In genomic region chr6:45174045-45174444, GRCh38 we compare ENCODE assay signal across 21 cellular contexts.
"Had no signal": no experiment of that assay in that cellular context is flagged by ENCODE, and none has a peak within 500 bp of the region (broad histone marks: within the 10 kb centered on the region; RNA-seq: fewer than 3 reads in every experiment).

No MANE protein-coding gene starts in this region.

- H3K4me3 Mint-ChIP-seq: activated naive CD4-positive, alpha-beta T cell treated with anti-CD3 and anti-CD28 coated beads for 36 hours; dendritic cell treated with granulocyte-macrophage colony-stimulating factor and Interleukin-4, amounts not matched to agents 40 ng/mL and 50 ng/mL, for 4 days; memory B cell; nephron; stimulated activated naive CD8-positive, alpha-beta T cell treated with anti-CD3 and anti-CD28 coated beads, Interleukin-15, Interleukin-2, amounts not matched to agents 100 ng/mL and 50 ng/mL, for 24 hours had no signal

- H3K27ac Mint-ChIP-seq: activated naive CD4-positive, alpha-beta T cell treated with anti-CD3 and anti-CD28 coated beads for 36 hours; activated T-helper 2 cell treated with anti-CD3 and anti-CD28 coated beads, Interferon-gamma antibody, Interleukin-2, Interleukin-4, amounts not matched to agents 10 μg/mL and 5 μg/mL and 100 μg/mL, durations not matched to agents 14 hours and 24 hours and 36 hours; dendritic cell treated with granulocyte-macrophage colony-stimulating factor and Interleukin-4, amounts not matched to agents 40 ng/mL and 50 ng/mL, for 4 days; memory B cell; nephron; stimulated activated naive CD8-positive, alpha-beta T cell treated with anti-CD3 and anti-CD28 coated beads, Interleukin-15, Interleukin-2, amounts not matched to agents 100 ng/mL and 50 ng/mL, for 24 hours had no signal

- H3K9me3 ChIP-seq: body of pancreas, neutrophil, ovary, psoas muscle, right atrium auricular region, tibial artery had no signal

- H3K9me3 Mint-ChIP-seq: activated naive CD4-positive, alpha-beta T cell treated with anti-CD3 and anti-CD28 coated beads for 36 hours; dendritic cell treated with granulocyte-macrophage colony-stimulating factor and Interleukin-4, amounts not matched to agents 40 ng/mL and 50 ng/mL, for 4 days; memory B cell; nephron had no signal

- H3K27me3 Mint-ChIP-seq: dendritic cell treated with granulocyte-macrophage colony-stimulating factor and Interleukin-4, amounts not matched to agents 40 ng/mL and 50 ng/mL, for 4 days; memory B cell; stimulated activated naive CD8-positive, alpha-beta T cell treated with anti-CD3 and anti-CD28 coated beads, Interleukin-15, Interleukin-2, amounts not matched to agents 100 ng/mL and 50 ng/mL, for 24 hours had no signal

- ATAC-seq: body of pancreas, left colon, psoas muscle had no signal

- H3K4me3 ChIP-seq: body of pancreas, ovary, psoas muscle, right atrium auricular region, tibial artery had no signal

- DNase-seq: activated CD4-positive, CD25-positive, alpha-beta regulatory T cell treated with anti-CD3 and anti-CD28 coated beads, Interleukin-2, amount 50 U/mL, for 72 hours; activated naive CD4-positive, alpha-beta T cell treated with anti-CD3 and anti-CD28 coated beads for 36 hours; activated T-cell treated with anti-CD3 and anti-CD28 coated beads, Interleukin-2, amount 50 U/mL, for 1 hour; anterior cingulate cortex; body of pancreas; effector CD4-positive, alpha-beta T cell; erythroblast; foreskin fibroblast; left colon; ovary; psoas muscle; stimulated activated CD4-positive, alpha-beta T cell treated with anti-CD3 and anti-CD28 coated beads, Interleukin-4, amount 100 ng/mL, for 24 hours; tibial artery; WERI-Rb-1 had no signal

- H3K4me1 Mint-ChIP-seq: memory B cell, nephron had no signal
